Comparison of ENCODE assay signal across 1 cellular context in genomic region chr1:2514863-2515762, GRCh38.
TF ChIP-seq lines count a peak whose summit lies in the region.

No MANE protein-coding gene starts in this region.

TF ChIP-seq in H1, 55 proteins besides CTCF, POLR2A, EP300 and RAD21:
- TF ChIP-seq YY1 (IDR thresholded peaks at IDR 0.05; ENCODE audit: low read depth, low read length) (no peak), CTBP2 (IDR thresholded peaks at IDR 0.05; ENCODE audit: borderline replicate concordance, insufficient read depth, insufficient read length, low read length) (no peak), HDAC6 (IDR thresholded peaks at IDR 0.05; ENCODE audit: low read depth, low read length) (no peak), EGR1 (IDR thresholded peaks at IDR 0.05; ENCODE audit: borderline replicate concordance, low read depth, low read length) (no peak), NRF1 (IDR thresholded peaks at IDR 0.05; ENCODE audit: low read depth, low read length) (no peak), SIX5 (IDR thresholded peaks at IDR 0.05; ENCODE audit: low read depth, low read length) (no peak), CHD7 (IDR thresholded peaks at IDR 0.05; ENCODE audit: insufficient replicate concordance, low read length) (no peak), JUND (IDR thresholded peaks at IDR 0.05; ENCODE audit: low read length) (no peak), ATF3 (IDR thresholded peaks at IDR 0.05; ENCODE audit: insufficient read depth, low read depth, low read length) (no peak), CHD2 (IDR thresholded peaks at IDR 0.05; ENCODE audit: low read length) (no peak), GABPA (IDR thresholded peaks at IDR 0.05; ENCODE audit: borderline replicate concordance, insufficient read depth, low read length) (no peak), KDM5A (IDR thresholded peaks at IDR 0.05; ENCODE audit: low read length) (no peak)
